8 cellular contexts compared by ENCODE assay signal in genomic region chr17:27381007-27381501, GRCh38.
DNase-seq lines count a peak whose midpoint lies in the region; ATAC-seq and TF ChIP-seq lines count a peak whose summit lies in the region.

No MANE protein-coding gene starts in this region.

- H2BK15ac ChIP-seq in neuronal stem cell (ENCODE audit: low read length), result peak overlapping the region; percentile 18

- TF ChIP-seq CTCF in GM12872 (IDR thresholded peaks at IDR 0.05; ENCODE audit: insufficient read depth, low read depth, low read length) (peak; percentile 100), OCI-LY1 (IDR thresholded peaks at IDR 0.05; ENCODE audit: low read length) (peak; percentile 100)

- no peak overlapping the region for H3K27ac ChIP-seq in OCI-LY1 (ENCODE audit: low read depth, low read length, poor library complexity, severe bottlenecking)
- no peak overlapping the region for H3K27ac ChIP-seq in neuronal stem cell (replicated peaks; ENCODE audit: low read length)

- whole genome bisulfite sequencing in neuronal stem cell (ENCODE audit: extremely low coverage in 2 of 2, insufficient read length in 2 of 2, insufficient replicate concordance in 1 of 2), 2 donors, result no CpG with 5 or more reads among the region's 22 CpGs

- peak overlapping the region; percentile 62 for H2BK5ac ChIP-seq in neuronal stem cell (ENCODE audit: low read length)

- H4K8ac ChIP-seq in neuronal stem cell (ENCODE audit: low read depth, low read length), result no peak overlapping the region

- H3K36me3 ChIP-seq in OCI-LY1 (ENCODE audit: insufficient read depth, low read length), result no peaks in the 10 kb centered on the region
- H3K36me3 ChIP-seq in neuronal stem cell (replicated peaks in 1 of 2; ENCODE audit: control insufficient read depth in 2 of 2, insufficient read depth in 2 of 2, low read length in 2 of 2), result no peaks in the 10 kb centered on the region

- no peak overlapping the region for H4K91ac ChIP-seq in neuronal stem cell (ENCODE audit: low read depth, low read length, poor library complexity)

- peak overlapping the region; percentile 20 for H2AK5ac ChIP-seq in neuronal stem cell (ENCODE audit: low read depth, low read length)

- H3K4me2 ChIP-seq in OCI-LY1 (ENCODE audit: low read length), result no peak overlapping the region
- no peak overlapping the region for H3K4me2 ChIP-seq in neuronal stem cell (ENCODE audit: insufficient read depth, low read length, poor library complexity, severe bottlenecking)

- no peaks in the 10 kb centered on the region; the same call in 1 of the 2 replicates for H3K27me3 ChIP-seq in OCI-LY1 (ENCODE audit: insufficient read depth, low read length)
- no peaks in the 10 kb centered on the region for H3K27me3 ChIP-seq in neuronal stem cell (ENCODE audit: control insufficient read depth in 3 of 3, insufficient read depth in 3 of 3, low read depth in 1 of 3, low read length in 3 of 3)

- DNase-seq in activated T-cell treated with anti-CD3 and anti-CD28 coated beads for 48 hours (ENCODE audit: low read depth) (peak; percentile 85), fibroblast of gingiva (ENCODE audit: low read depth) (peak; percentile 27), neuronal stem cell (ENCODE audit: low spot score) (peak; percentile 49), superior temporal gyrus (ENCODE audit: extremely low spot score) (peak; percentile 38)

- peak; percentile 65 for ATAC-seq in HG03565 (IDR thresholded peaks at IDR 0.05; ENCODE audit: unreplicated experiment)
- no peak for ATAC-seq in GM18861 (IDR thresholded peaks at IDR 0.05; ENCODE audit: unreplicated experiment)

- no peak overlapping the region for H3K4me3 ChIP-seq in OCI-LY1 (ENCODE audit: low read depth, low read length, poor library complexity, severe bottlenecking)
- no peak overlapping the region for H3K4me3 ChIP-seq in neuronal stem cell (ENCODE audit: low read length in 2 of 2)

- H3K9ac ChIP-seq in OCI-LY1 (ENCODE audit: low read length) (no peak overlapping the region), neuronal stem cell (ENCODE audit: low read depth, low read length, poor library complexity) (no peak overlapping the region)

- H3K9me2 ChIP-seq in OCI-LY1 (ENCODE audit: low read depth, low read length), result no peaks in the 10 kb centered on the region

- no peaks in the 10 kb centered on the region for H3K79me1 ChIP-seq in neuronal stem cell (ENCODE audit: low read depth, low read length)

- H3F3A ChIP-seq in OCI-LY1 (ENCODE audit: insufficient read depth, low read length), result no peaks in the 10 kb centered on the region

- H2BK120ac ChIP-seq in neuronal stem cell (ENCODE audit: low read depth, low read length), result no peak overlapping the region

- H3K79me2 ChIP-seq in OCI-LY1 (ENCODE audit: insufficient read depth, low read length), result no peaks in the 10 kb centered on the region

- peak overlapping the region; percentile 44 for H3K18ac ChIP-seq in neuronal stem cell (ENCODE audit: low read length)

- H4K20me1 ChIP-seq in OCI-LY1 (ENCODE audit: insufficient read depth, low read length), result no peaks in the 10 kb centered on the region

- H3K23ac ChIP-seq in neuronal stem cell (ENCODE audit: low read depth, low read length, poor library complexity), result peak overlapping the region; percentile 40

- H2BK12ac ChIP-seq in neuronal stem cell (ENCODE audit: low read length), result peak overlapping the region; percentile 76

- no peak overlapping the region for H3K4ac ChIP-seq in neuronal stem cell (ENCODE audit: low read length)

- H3K4me1 ChIP-seq in OCI-LY1 (ENCODE audit: insufficient read depth, low read length, severe bottlenecking) (no peaks in the 10 kb centered on the region), neuronal stem cell (ENCODE audit: control insufficient read depth in 2 of 2, insufficient read depth in 1 of 2, low read depth in 1 of 2, low read length in 2 of 2) (peaks cover 9 to 19% of the 10 kb centered on the region in 2 donors)

- H3K9me3 ChIP-seq in OCI-LY1 (ENCODE audit: low read length) (no peaks in the 10 kb centered on the region; the same call in 1 of the 2 replicates), neuronal stem cell (replicated peaks in 1 of 2; ENCODE audit: control insufficient read depth in 2 of 2, insufficient read depth in 1 of 2, low read depth in 1 of 2, low read length in 2 of 2) (no peaks in the 10 kb centered on the region)

- no peak overlapping the region for H2AFZ ChIP-seq in OCI-LY1 (ENCODE audit: low read length)
- peak overlapping the region; percentile 88 for H2AFZ ChIP-seq in neuronal stem cell (ENCODE audit: low read length)

- H3K14ac ChIP-seq in neuronal stem cell (ENCODE audit: low read length), result no peak overlapping the region

Comparison
In these comparisons a context has a peak if more than half of its experiments do, and no peak if none do; other contexts are left out.
1. DNase-seq: peak in every context shown above with its lines; median percentile 85 in activated T-cell treated with anti-CD3 and anti-CD28 coated beads for 48 hours; 49 in neuronal stem cell; 38 in superior temporal gyrus; 27 in fibroblast of gingiva.